ENCODE assay signal across 35 cellular contexts in genomic region chr10:9215121-9215520, GRCh38.
"Had no signal": no experiment of that assay in that cellular context is flagged by ENCODE, and none has a peak within 500 bp of the region (broad histone marks: within the 10 kb centered on the region; RNA-seq: fewer than 3 reads in every experiment).

No MANE protein-coding gene starts in this region.

- H3K27me3 ChIP-seq: MG63 had no signal

- H3K4me3 ChIP-seq: MG63 had no signal

- H3K36me3 ChIP-seq: MG63 had no signal

- H3K27ac ChIP-seq: KMS-11 had no signal

- H3K4me2 ChIP-seq: KMS-11 had no signal

- DNase-seq: Karpas-422, Kasumi-1, KG1, MG63, MM.1S, MV-4-11, NCI-H1048, NCI-H1092, NCI-H1092 treated with DMSO at 0.1 percent for 48 hours, NCI-H1105, NCI-H1105 treated with DMSO at 0.1 percent for 48 hours, NCI-H1417, NCI-H1417 treated with DMSO at 0.1 percent for 48 hours, NCI-H1436, NCI-H1436 treated with DMSO at 0.1 percent for 48 hours, NCI-H146, NCI-H1694, NCI-H1694 treated with DMSO at 0.1 percent for 48 hours, NCI-H187, NCI-H187 treated with DMSO at 0.1 percent for 48 hours, NCI-H1930, NCI-H2029, NCI-H2029 treated with DMSO at 0.1 percent for 48 hours, NCI-H2081, NCI-H2081 treated with DMSO at 0.1 percent for 48 hours, NCI-H2107, NCI-H2171, NCI-H2171 treated with DMSO at 0.1 percent for 48 hours, NCI-H2227 treated with DMSO at 0.1 percent for 48 hours, NCI-H226, NCI-H345, NCI-H446, NCI-H446 treated with DMSO at 0.1 percent for 48 hours, NCI-H510A had no signal

- H3K9ac ChIP-seq: KMS-11 had no signal

- H3K9me3 ChIP-seq: MG63 had no signal
